In the genomic region with DNA sequence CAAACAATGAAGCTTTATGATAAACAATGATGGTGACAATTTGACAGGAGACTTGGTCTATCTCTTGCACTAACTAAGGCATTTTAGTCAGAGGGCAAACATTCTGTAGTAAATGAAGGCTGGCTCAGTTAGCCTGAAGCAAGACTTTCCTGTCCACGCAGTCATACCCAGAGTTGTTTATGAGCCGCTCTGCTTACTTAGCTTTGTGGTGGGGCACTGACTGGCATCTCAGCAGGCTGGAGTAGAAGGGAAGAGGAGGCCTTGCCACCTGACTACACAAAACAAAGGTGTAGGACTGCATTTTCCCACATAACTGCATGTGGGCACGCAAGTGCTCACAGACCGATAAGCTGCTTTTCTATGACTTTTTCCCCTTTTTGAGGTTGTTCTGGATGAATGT, we compare ENCODE assay signal across 28 cellular contexts.
"Had no signal": no experiment of that assay in that cellular context is flagged by ENCODE, and none has a peak within 500 bp of the region (broad histone marks: within the 10 kb centered on the region; RNA-seq: fewer than 3 reads in every experiment).

No MANE protein-coding gene starts in this region.

- H3K27me3 Mint-ChIP-seq: activated B cell treated with CpG ODN at 0.5 μM for 24 hours had no signal

- H3K27ac ChIP-seq: adrenal gland, Peyer's patch, RWPE1, SJCRH30 had no signal

- H3K36me3 Mint-ChIP-seq: activated naive CD8-positive, alpha-beta T cell treated with anti-CD3 and anti-CD28 coated beads, Interleukin-2, amount 10 ng/mL, durations not matched to agents 7 days and 5 days had no signal

- ATAC-seq: activated CD8-positive, alpha-beta T cell treated with anti-CD3 and anti-CD28 coated beads, Interleukin-2, amount 10 ng/mL, durations not matched to agents 7 days and 5 days; K562; SK-N-SH treated with all-trans-retinoic acid at 6 μM for 48 hours had no signal

- H3K4me3 ChIP-seq: adrenal gland, K562, Peyer's patch, SJCRH30 had no signal

- H3K4me3 Mint-ChIP-seq: activated B cell treated with CpG ODN at 0.5 μM for 24 hours; activated CD8-positive, alpha-beta T cell treated with anti-CD3 and anti-CD28 coated beads, Interleukin-2, amount 10 ng/mL, durations not matched to agents 7 days and 5 days; activated naive CD8-positive, alpha-beta T cell treated with anti-CD3 and anti-CD28 coated beads, Interleukin-2, amount 10 ng/mL, durations not matched to agents 7 days and 5 days; T-helper 2 cell treated with Interferon-gamma antibody and Interleukin-4, amounts not matched to agents 5 μg/mL and 100 μg/mL, for 36 hours had no signal

- DNase-seq: activated B cell treated with CpG ODN at 0.5 μM for 24 hours; activated CD4-positive, alpha-beta T cell treated with anti-CD3 and anti-CD28 coated beads, Interleukin-2, amount 50 U/mL, for 1 hour; activated CD8-positive, alpha-beta memory T cell treated with anti-CD3 and anti-CD28 coated beads, Interleukin-2, amount 50 U/mL, for 48 hours; activated CD8-positive, alpha-beta T cell treated with anti-CD3 and anti-CD28 coated beads, Interleukin-2, amount 10 ng/mL, durations not matched to agents 7 days and 5 days; activated naive CD4-positive, alpha-beta T cell treated with anti-CD3 and anti-CD28 coated beads, Interleukin-2, amount 50 U/mL, for 16 hours; activated naive CD8-positive, alpha-beta T cell treated with anti-CD3 and anti-CD28 coated beads, Interleukin-2, amount 10 ng/mL, durations not matched to agents 7 days and 5 days; activated T-cell treated with anti-CD3 and anti-CD28 coated beads, Interleukin-2, amount 50 U/mL, for 1 hour; adrenal gland; aorta; central memory CD4-positive, alpha-beta T cell; Kasumi-1; NCI-H1092; NCI-H1417; NCI-H1930; NCI-H2107; NCI-H2171 treated with DMSO at 0.1 percent for 48 hours; NCI-H226; NCI-H526; NCI-H774; OCI-M1; Peyer's patch; Right ventricle myocardium superior; SW 1271 had no signal

- H3K4me1 Mint-ChIP-seq: activated naive CD8-positive, alpha-beta T cell treated with anti-CD3 and anti-CD28 coated beads, Interleukin-2, amount 10 ng/mL, durations not matched to agents 7 days and 5 days had no signal

- H3K9me3 Mint-ChIP-seq: activated B cell treated with CpG ODN at 0.5 μM for 24 hours; activated naive CD8-positive, alpha-beta T cell treated with anti-CD3 and anti-CD28 coated beads, Interleukin-2, amount 10 ng/mL, durations not matched to agents 7 days and 5 days; T-helper 2 cell treated with Interferon-gamma antibody and Interleukin-4, amounts not matched to agents 5 μg/mL and 100 μg/mL, for 36 hours had no signal

- H3K9me3 ChIP-seq: adrenal gland, Peyer's patch, SJCRH30 had no signal

- H3K4me1 ChIP-seq: Peyer's patch had no signal

- H3K36me3 ChIP-seq: adrenal gland, Peyer's patch, SJCRH30 had no signal

- H3K27me3 ChIP-seq: adrenal gland, Peyer's patch, SJCRH30 had no signal

- H3K27ac Mint-ChIP-seq: activated B cell treated with CpG ODN at 0.5 μM for 24 hours; activated CD8-positive, alpha-beta T cell treated with anti-CD3 and anti-CD28 coated beads, Interleukin-2, amount 10 ng/mL, durations not matched to agents 7 days and 5 days; activated naive CD8-positive, alpha-beta T cell treated with anti-CD3 and anti-CD28 coated beads, Interleukin-2, amount 10 ng/mL, durations not matched to agents 7 days and 5 days; T-helper 2 cell treated with Interferon-gamma antibody and Interleukin-4, amounts not matched to agents 5 μg/mL and 100 μg/mL, for 36 hours had no signal
